ENCODE assay signal across 17 cellular contexts in the genomic region with DNA sequence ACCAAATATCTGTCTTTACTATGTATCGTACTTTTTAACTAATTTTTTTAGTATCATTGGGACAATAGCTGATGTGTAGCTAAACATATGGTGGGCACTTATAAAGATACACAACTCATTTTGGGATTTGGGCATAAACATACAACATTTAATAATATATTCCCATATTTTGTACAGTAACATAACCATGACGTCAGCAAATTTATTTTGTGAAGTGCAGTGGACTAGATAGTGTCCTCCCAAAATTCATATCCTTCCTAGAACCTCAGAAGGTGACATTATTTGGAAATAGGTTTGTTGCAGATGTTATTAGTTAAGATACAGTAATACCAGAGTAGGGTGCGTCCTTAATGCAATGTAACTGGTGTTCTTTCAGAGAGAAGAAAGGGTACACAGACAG.
DNase-seq lines count a peak whose midpoint lies in the region; ATAC-seq, FAIRE-seq and TF ChIP-seq lines count a peak whose summit lies in the region.
"Had no signal": no experiment of that assay in that cellular context is flagged by ENCODE, and none has a peak within 500 bp of the region (broad histone marks: within the 10 kb centered on the region; RNA-seq: fewer than 3 reads in every experiment).

No MANE protein-coding gene starts in this region.

- H2BK20ac ChIP-seq in H1 (ENCODE audit: low read length), result no peak overlapping the region

- H2BK15ac ChIP-seq in H1 (ENCODE audit: low read length), result no peak overlapping the region; the same call in 1 of the 2 replicates

- BruUV-seq in HepG2 (replicated peaks; lab: Mats Ljungman, UMichigan), result no TSS peak
- no TSS peak for BruUV-seq in PC-3 (replicated peaks; lab: Mats Ljungman, UMichigan)

- H2BK120ac ChIP-seq in H1 (replicated peaks; ENCODE audit: low read depth, low read length), result no peak overlapping the region

- no peaks in the 10 kb centered on the region for H3K79me1 ChIP-seq in H1 (ENCODE audit: low read depth, low read length)

- H3K18ac ChIP-seq in H1 (ENCODE audit: extremely low read depth, low read length), result no peak overlapping the region

- H3K9ac ChIP-seq in HepG2 (ENCODE audit: insufficient read depth, low read depth, low read length), result no peak overlapping the region
- H3K9ac ChIP-seq in OCI-LY3 (ENCODE audit: low read length), result no peak overlapping the region
- no peak overlapping the region for H3K9ac ChIP-seq in H1 (replicated peaks in 1 of 4; ENCODE audit: extremely low read depth in 1 of 4, low read depth in 3 of 4, low read length in 3 of 4)
- H3K9ac ChIP-seq in PC-3 (ENCODE audit: low read length), result no peak overlapping the region
- H3K9ac ChIP-seq: BLaER1 had no signal

- H3K9me3 ChIP-seq in HepG2 (ENCODE audit: low read length) (no peaks in the 10 kb centered on the region), right lobe of liver (no peaks in the 10 kb centered on the region), OCI-LY3 (ENCODE audit: insufficient read depth, low read length) (no peaks in the 10 kb centered on the region), H1 (ENCODE audit: insufficient read depth in 2 of 2, low read depth in 1 of 2, low read length in 1 of 2) (no peaks in the 10 kb centered on the region; a peak in 1 of 4 replicates), PC-3 (ENCODE audit: low read length) (no peaks in the 10 kb centered on the region)
- H3K9me3 ChIP-seq: BLaER1 had no signal

- H3K4me3 ChIP-seq in HepG2 (replicated peaks in 1 of 3; ENCODE audit: insufficient read depth in 1 of 3, low read depth in 2 of 3, low read length in 3 of 3) (no peak overlapping the region), right lobe of liver (no peak overlapping the region), OCI-LY3 (ENCODE audit: low read length) (no peak overlapping the region), H1 (ENCODE audit: extremely low read depth in 1 of 4, insufficient read depth in 2 of 4, low read depth in 3 of 4, low read length in 4 of 4) (no peak overlapping the region), PC-3 (ENCODE audit: low read length) (no peak overlapping the region)
- H3K4me3 ChIP-seq: BLaER1 had no signal

- no peak overlapping the region for H3K27ac ChIP-seq in HepG2 (ENCODE audit: extremely low read length, insufficient read depth, low read length)
- no peak overlapping the region for H3K27ac ChIP-seq in right lobe of liver
- no peak overlapping the region for H3K27ac ChIP-seq in OCI-LY3 (ENCODE audit: low read length)
- no peak overlapping the region for H3K27ac ChIP-seq in H1 (ENCODE audit: low read depth, low read length)
- H3K27ac ChIP-seq in PC-3 (ENCODE audit: low read length), result no peak overlapping the region
- H3K27ac ChIP-seq: 22Rv1, BLaER1, HL-60 had no signal

- H2BK5ac ChIP-seq in H1 (ENCODE audit: low read depth, low read length), result no peak overlapping the region

- H2AK5ac ChIP-seq in H1 (ENCODE audit: low read depth, low read length), result no peak overlapping the region

- no peak for TF ChIP-seq EP300 in HepG2 (IDR thresholded peaks at IDR 0.05; ENCODE audit: low read depth in 2 of 2, low read length in 2 of 2)
- no peak for TF ChIP-seq EP300 in HepG2 (CRISPR knock-in tag; IDR thresholded peaks at IDR 0.05; ENCODE audit: borderline replicate concordance)
- no peak for TF ChIP-seq EP300 in H1 (IDR thresholded peaks at IDR 0.05; ENCODE audit: borderline replicate concordance in 1 of 2, low read depth in 2 of 2, low read length in 2 of 2)

- no peak for FAIRE-seq in HepG2 (lab: Jason Lieb, UNC)
- FAIRE-seq in H1 (lab: Jason Lieb, UNC), result no peak
- FAIRE-seq: H54 had no signal

- H3K36me3 ChIP-seq in HepG2 (replicated peaks in 1 of 2; ENCODE audit: control insufficient read depth in 1 of 2, insufficient read depth in 2 of 2, low read length in 2 of 2), result no peaks in the 10 kb centered on the region
- H3K36me3 ChIP-seq in right lobe of liver, result no peaks in the 10 kb centered on the region
- no peaks in the 10 kb centered on the region for H3K36me3 ChIP-seq in OCI-LY3 (replicated peaks; ENCODE audit: low read depth, low read length)
- H3K36me3 ChIP-seq in H1 (ENCODE audit: control insufficient read depth in 2 of 4, insufficient read depth in 4 of 4, low read length in 3 of 4), result no peaks in the 10 kb centered on the region
- H3K36me3 ChIP-seq in PC-3 (ENCODE audit: low read depth, low read length), result no peaks in the 10 kb centered on the region
- H3K36me3 ChIP-seq: BLaER1 had no signal

- TF ChIP-seq POLR2A in HepG2 (IDR thresholded peaks at IDR 0.05; ENCODE audit: insufficient read depth in 1 of 2, low read depth in 2 of 2, low read length in 2 of 2), result no peak
- TF ChIP-seq POLR2A in right lobe of liver (IDR thresholded peaks at IDR 0.05), result no peak
- no peak for TF ChIP-seq POLR2A in H1 (IDR thresholded peaks at IDR 0.05; ENCODE audit: control extremely low read depth in 1 of 2, low read depth in 2 of 2, low read length in 2 of 2)

- no peaks in the 10 kb centered on the region for H3K27me3 ChIP-seq in HepG2 (ENCODE audit: control insufficient read depth in 1 of 2, insufficient read depth in 2 of 2, low read length in 2 of 2)
- no peaks in the 10 kb centered on the region for H3K27me3 ChIP-seq in right lobe of liver
- no peaks in the 10 kb centered on the region for H3K27me3 ChIP-seq in OCI-LY3 (ENCODE audit: low read depth, low read length)
- no peaks in the 10 kb centered on the region for H3K27me3 ChIP-seq in H1 (replicated peaks in 1 of 4; ENCODE audit: control insufficient read depth in 3 of 4, extremely low read depth in 1 of 4, insufficient read depth in 3 of 4, low read length in 3 of 4)
- H3K27me3 ChIP-seq in PC-3 (ENCODE audit: low read length), result no peaks in the 10 kb centered on the region
- H3K27me3 ChIP-seq: BLaER1 had no signal

- H4K20me1 ChIP-seq in HepG2 (ENCODE audit: insufficient read depth, low read length) (no peaks in the 10 kb centered on the region), OCI-LY3 (ENCODE audit: insufficient read depth, low read length) (no peaks in the 10 kb centered on the region), H1 (replicated peaks in 1 of 2; ENCODE audit: control insufficient read depth in 1 of 2, insufficient read depth in 2 of 2, low read length in 2 of 2) (no peaks in the 10 kb centered on the region), PC-3 (ENCODE audit: low read length) (no peaks in the 10 kb centered on the region)
- H4K20me1 ChIP-seq: BLaER1 had no signal

- intact Hi-C loops in HepG2 (cut with micrococcal nuclease; ENCODE audit: unreplicated experiment) (no loop called here), right lobe of liver (cut with DNase I) (no loop called here), PC-3 (cut with micrococcal nuclease) (no loop called here)

- H2AFZ ChIP-seq in HepG2 (ENCODE audit: low read length) (no peak overlapping the region), OCI-LY3 (ENCODE audit: low read depth, low read length) (peak overlapping the region; percentile 27), H1 (ENCODE audit: low read length) (0 out of 2 replicates have a peak overlapping the region, but pooled peaks have one; percentile 46), PC-3 (ENCODE audit: low read length) (no peak overlapping the region)

- H4K91ac ChIP-seq in H1 (replicated peaks; ENCODE audit: insufficient read length, low read length), result no peak overlapping the region

- POLR2A ChIA-PET in HepG2 (lab: Yijun Ruan, JAX) (no interaction called here), H1 (lab: Charles Lee; ENCODE audit: partially characterized antibody) (no interaction called here), PC-3 (lab: Charles Lee; ENCODE audit: unreplicated experiment) (no interaction called here)

- no peak for TF ChIP-seq RAD21 in HepG2 (CRISPR knock-in tag; IDR thresholded peaks at IDR 0.05)
- no peak for TF ChIP-seq RAD21 in H1 (IDR thresholded peaks at IDR 0.05 in 1 of 2, conservative IDR thresholded peaks at IDR 0.05 in 1 of 2; ENCODE audit: low read depth in 2 of 2, low read length in 2 of 2)

- DNase-seq in HepG2 (ENCODE audit: low spot score), result no peak
- no peak for DNase-seq in right lobe of liver
- no peak for DNase-seq in H1 (ENCODE audit: low read depth in 1 of 2, low spot score in 2 of 2)
- no peak for DNase-seq in SIG-M5 treated with dmso at 0.1 percent for 504 hours (lab: John Stamatoyannopoulos, UW; ENCODE audit: unreplicated experiment)
- DNase-seq in NCI-H748 treated with DMSO at 0.1 percent for 48 hours (lab: John Stamatoyannopoulos, UW), result no peak
- no peak for DNase-seq in PC-3
- DNase-seq: CD4-positive, alpha-beta memory T cell; DMS79 treated with DMSO at 0.1 percent for 48 hours; GF-D8; HCEC 1CT; HFFc6; KG1 had no signal

- no peak overlapping the region for H2BK12ac ChIP-seq in H1 (ENCODE audit: low read depth, low read length)

- in situ Hi-C loops in HepG2 (cut with HindIII; ENCODE audit: extremely low pct_ligation_motif_present, low pct_unique_long_range_greater_than_20kb), result no loop called here

- no peak overlapping the region for H3K14ac ChIP-seq in H1 (ENCODE audit: insufficient read length)

- H3K56ac ChIP-seq in H1 (replicated peaks; ENCODE audit: insufficient read length, low read depth, low read length), result no peak overlapping the region

- no peaks in the 10 kb centered on the region for H3K79me2 ChIP-seq in HepG2 (ENCODE audit: insufficient read depth, low read length)
- H3K79me2 ChIP-seq in OCI-LY3 (ENCODE audit: low read length), result no peaks in the 10 kb centered on the region
- H3K79me2 ChIP-seq in H1 (ENCODE audit: control insufficient read depth in 1 of 2, insufficient read depth in 2 of 2, low read length in 2 of 2), result no peaks in the 10 kb centered on the region
- no peaks in the 10 kb centered on the region for H3K79me2 ChIP-seq in PC-3 (ENCODE audit: low read length)

- no peak overlapping the region for H4K5ac ChIP-seq in H1 (ENCODE audit: insufficient read length, low read depth, low read length)

- no peaks in the 10 kb centered on the region for H3K9me2 ChIP-seq in PC-3 (replicated peaks; ENCODE audit: low read length)

- H4K8ac ChIP-seq in H1 (ENCODE audit: extremely low read depth, insufficient read depth, low read length), result no peak overlapping the region

- H3K23ac ChIP-seq in H1 (ENCODE audit: insufficient read length), result no peak overlapping the region

- no peak for ATAC-seq in HepG2
- ATAC-seq in right lobe of liver, result no peak
- ATAC-seq in PC-3, result no peak

- no peaks in the 10 kb centered on the region for H3F3A ChIP-seq in PC-3 (ENCODE audit: low read length, unreplicated experiment)

- no peak for TF ChIP-seq CTCF in HepG2 (CRISPR knock-in tag; IDR thresholded peaks at IDR 0.05)
- TF ChIP-seq CTCF in right lobe of liver (IDR thresholded peaks at IDR 0.05), result no peak
- no peak for TF ChIP-seq CTCF in OCI-LY3 (IDR thresholded peaks at IDR 0.05; ENCODE audit: low read depth, low read length)
- TF ChIP-seq CTCF in H1 (IDR thresholded peaks at IDR 0.05; ENCODE audit: control extremely low read depth in 1 of 3, insufficient read depth in 1 of 3, low read depth in 1 of 3, low read length in 3 of 3), result no peak
- no peak for TF ChIP-seq CTCF in PC-3 (conservative IDR thresholded peaks at IDR 0.05; ENCODE audit: low read depth, low read length)

- WGBS in HepG2 (ENCODE audit: low lambda C conversion rate), result 6% methylated on average over 3 of the region's 3 CpGs
- 46% methylated on average over 3 of the region's 3 CpGs for WGBS in right lobe of liver (ENCODE audit: insufficient coverage, low coverage, low lambda C conversion rate, missing lambda C conversion rate)
- 90% methylated on average over 3 of the region's 3 CpGs; no CpG with 5 or more reads in 1 of the 2 experiments for WGBS in H1 (ENCODE audit: extremely low coverage in 1 of 2, insufficient coverage in 1 of 2, insufficient read length in 1 of 2, insufficient replicate concordance in 2 of 2, low coverage in 1 of 2, low lambda C conversion rate in 2 of 2, missing lambda C conversion rate in 1 of 2), 2 experiments

- H3K4me1 ChIP-seq in HepG2 (ENCODE audit: insufficient read depth, low read length), result no peaks in the 10 kb centered on the region
- no peaks in the 10 kb centered on the region for H3K4me1 ChIP-seq in right lobe of liver
- H3K4me1 ChIP-seq in OCI-LY3 (ENCODE audit: low read length), result peaks cover 7% of the 10 kb centered on the region; the same call in 1 of the 2 replicates
- H3K4me1 ChIP-seq in H1 (replicated peaks in 1 of 4; ENCODE audit: control insufficient read depth in 3 of 4, insufficient read depth in 4 of 4, low read length in 3 of 4), result peaks cover 0 to 3% (median 0%) of the 10 kb centered on the region in 4 experiments; a peak in 1 of 7 replicates
- H3K4me1 ChIP-seq in PC-3 (ENCODE audit: insufficient read depth, low read length), result no peaks in the 10 kb centered on the region
- H3K4me1 ChIP-seq: BLaER1 had no signal

- H3K4me2 ChIP-seq in HepG2 (ENCODE audit: low read depth, low read length), result no peak overlapping the region
- no peak overlapping the region for H3K4me2 ChIP-seq in OCI-LY3 (ENCODE audit: low read length)
- no peak overlapping the region for H3K4me2 ChIP-seq in H1 (ENCODE audit: insufficient read depth in 1 of 2, low read depth in 2 of 2, low read length in 2 of 2)
- H3K4me2 ChIP-seq in PC-3 (ENCODE audit: low read length), result no peak overlapping the region
- H3K4me2 ChIP-seq: BLaER1 had no signal

- CTCF ChIA-PET in HepG2 (lab: Yijun Ruan, JAX; ENCODE audit: low intra/inter-chr PET ratio, low total read pairs) (no interaction called here), H1 (lab: Charles Lee; ENCODE audit: partially characterized antibody) (no interaction called here), PC-3 (lab: Charles Lee) (no interaction called here)

- H3K4ac ChIP-seq in H1 (replicated peaks; ENCODE audit: insufficient read length, low read depth, low read length), result no peak overlapping the region

- H3K23me2 ChIP-seq in H1 (ENCODE audit: low read depth, low read length), result no peaks in the 10 kb centered on the region

Comparison
In these comparisons a context has a peak if more than half of its experiments do, and no peak if none do; other contexts are left out.
1. H2AFZ ChIP-seq: peak in OCI-LY3 (single experiment) and H1 (single experiment); none in HepG2 (single experiment) and PC-3 (single experiment).